ENCODE assay signal across 31 cellular contexts in the genomic region with DNA sequence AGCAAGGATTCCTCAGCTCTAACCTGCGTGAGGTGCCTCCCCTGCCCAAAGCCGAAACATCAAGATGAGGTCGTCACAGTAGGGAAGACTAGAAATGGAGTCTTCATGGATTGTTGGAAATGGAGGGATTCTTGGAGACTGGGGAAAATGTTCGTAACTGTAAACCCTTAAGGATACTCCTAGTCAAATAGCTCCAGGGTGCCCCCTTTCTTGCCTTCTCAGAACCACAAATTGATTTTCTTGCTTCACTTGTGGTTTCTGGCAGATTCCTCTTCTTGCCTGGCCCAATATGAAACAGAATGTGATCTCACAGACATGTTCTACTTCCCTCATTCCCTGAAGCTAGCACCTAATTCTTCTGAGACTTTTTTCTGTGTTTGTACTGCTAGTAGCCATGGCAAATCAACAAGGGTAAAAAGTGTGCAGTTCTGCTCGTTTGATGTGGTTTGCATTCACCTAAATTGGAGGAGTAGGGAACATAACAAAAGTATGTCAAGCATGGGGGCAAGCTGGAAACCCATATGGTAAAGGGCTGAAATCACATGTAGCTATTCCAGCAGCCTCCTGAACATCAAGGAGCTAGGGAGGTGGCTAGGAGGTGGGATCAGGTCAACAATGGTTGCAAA.
A peak's percentile ranks its signal among the peaks of the same experiment; 100 is the strongest.
DNase-seq lines count a peak whose midpoint lies in the region; ATAC-seq and TF ChIP-seq lines count a peak whose summit lies in the region.
"Had no signal": no experiment of that assay in that cellular context is flagged by ENCODE, and none has a peak within 500 bp of the region (broad histone marks: within the 10 kb centered on the region; RNA-seq: fewer than 3 reads in every experiment).

No MANE protein-coding gene starts in this region.

- H3K79me2 ChIP-seq in mammary epithelial cell (ENCODE audit: insufficient read depth, low read length): no peaks in the 10 kb centered on the region
- H3K79me2 ChIP-seq: hepatocyte had no signal

- TF ChIP-seq CTCF in mammary epithelial cell (conservative IDR thresholded peaks at IDR 0.05 in 1 of 2, IDR thresholded peaks at IDR 0.05 in 1 of 2; ENCODE audit: extremely low read depth in 1 of 2, insufficient read depth in 1 of 2, low read depth in 1 of 2, low read length in 2 of 2) (no peak), MCF 10A (IDR thresholded peaks at IDR 0.05; ENCODE audit: unreplicated experiment) (no peak), Panc1 (IDR thresholded peaks at IDR 0.05) (0 out of 2 replicates have a peak, but pooled peaks have one; percentile 12)
- no peak for TF ChIP-seq CTCF in activated CD8-positive, alpha-beta T cell treated with anti-CD3 and anti-CD28 coated beads for 36 hours (IDR thresholded peaks at IDR 0.05)

- ATAC-seq in Panc1 (no peak), HG03439 (IDR thresholded peaks at IDR 0.05; ENCODE audit: unreplicated experiment) (no peak)
- ATAC-seq in activated CD8-positive, alpha-beta T cell treated with anti-CD3 and anti-CD28 coated beads for 36 hours: no peak
- ATAC-seq: A549; body of pancreas; HepG2; stimulated activated effector memory CD8-positive, alpha-beta T cell treated with anti-CD3 and anti-CD28 coated beads, Interleukin-12 subunit alpha, Interleukin-12 subunit beta, amount 100 ng/mL, for 72 hours had no signal

- in situ Hi-C loops in mammary epithelial cell (cut with MboI; ENCODE audit: low sequenced_read_pairs in 2 of 2): no loop called here
- in situ Hi-C loops in Panc1 (cut with HindIII; ENCODE audit: low pct_unique_long_range_greater_than_20kb, low sequenced_read_pairs): no loop called here

- no TSS peak for BruUV-seq in mammary epithelial cell (replicated peaks; lab: Mats Ljungman, UMichigan)
- BruUV-seq in MCF 10A (replicated peaks; lab: Mats Ljungman, UMichigan): no TSS peak
- BruUV-seq in Panc1 (replicated peaks; lab: Mats Ljungman, UMichigan): no TSS peak

- H3K4me1 ChIP-seq in mammary epithelial cell (ENCODE audit: insufficient read depth, low read length) (no peaks in the 10 kb centered on the region), Panc1 (ENCODE audit: control insufficient read depth, insufficient read depth, low read length) (no peaks in the 10 kb centered on the region)
- H3K4me1 ChIP-seq: body of pancreas had no signal

- no peak overlapping the region for H2AFZ ChIP-seq in mammary epithelial cell (ENCODE audit: low read depth, low read length)
- H2AFZ ChIP-seq: hepatocyte had no signal

- no peaks in the 10 kb centered on the region for H3K27me3 Mint-ChIP-seq in MCF 10A (ENCODE audit: insufficient read depth, unreplicated experiment)
- H3K27me3 Mint-ChIP-seq in dendritic cell treated with granulocyte-macrophage colony-stimulating factor and Interleukin-4, amounts not matched to agents 40 ng/mL and 50 ng/mL, for 4 days: no peaks in the 10 kb centered on the region
- H3K27me3 Mint-ChIP-seq in activated CD8-positive, alpha-beta T cell treated with anti-CD3 and anti-CD28 coated beads for 36 hours: no peaks in the 10 kb centered on the region
- no peaks in the 10 kb centered on the region for H3K27me3 Mint-ChIP-seq in activated CD4-positive, alpha-beta T cell treated with anti-CD3 and anti-CD28 coated beads, Interleukin-2, amount 10 ng/mL, durations not matched to agents 24 days and 14 days
- H3K27me3 Mint-ChIP-seq: activated naive CD8-positive, alpha-beta T cell treated with anti-CD3 and anti-CD28 coated beads, Interleukin-2, amount 10 ng/mL, durations not matched to agents 7 days and 5 days had no signal

- no peaks in the 10 kb centered on the region for H3K4me1 Mint-ChIP-seq in MCF 10A (ENCODE audit: insufficient read depth, unreplicated experiment)
- H3K4me1 Mint-ChIP-seq in dendritic cell treated with granulocyte-macrophage colony-stimulating factor and Interleukin-4, amounts not matched to agents 40 ng/mL and 50 ng/mL, for 4 days (ENCODE audit: low read depth): peaks cover 10% of the 10 kb centered on the region
- H3K4me1 Mint-ChIP-seq in activated CD8-positive, alpha-beta T cell treated with anti-CD3 and anti-CD28 coated beads for 36 hours (ENCODE audit: low read depth): no peaks in the 10 kb centered on the region
- H3K4me1 Mint-ChIP-seq in activated CD4-positive, alpha-beta T cell treated with anti-CD3 and anti-CD28 coated beads, Interleukin-2, amount 10 ng/mL, durations not matched to agents 24 days and 14 days: no peaks in the 10 kb centered on the region
- H3K4me1 Mint-ChIP-seq: activated B cell treated with CpG ODN at 0.5 μM for 24 hours; activated naive CD8-positive, alpha-beta T cell treated with anti-CD3 and anti-CD28 coated beads, Interleukin-2, amount 10 ng/mL, durations not matched to agents 7 days and 5 days; nephron; stimulated activated effector memory CD8-positive, alpha-beta T cell treated with anti-CD3 and anti-CD28 coated beads, Interleukin-12 subunit alpha, Interleukin-12 subunit beta, amount 100 ng/mL, for 72 hours had no signal

- CTCF ChIA-PET in mammary epithelial cell (lab: Charles Lee; ENCODE audit: low non-redundant PET) (no interaction called here), MCF 10A (lab: Yijun Ruan, JAX) (interaction anchor here (0.5 to 3.2 kb wide), 2 partner anchors 14 to 1217 kb away, joined by 3 to 10 read pairs; no protein-coding TSS in a partner anchor), Panc1 (lab: Charles Lee) (no interaction called here)
- CTCF ChIA-PET in activated CD8-positive, alpha-beta T cell treated with anti-CD3 and anti-CD28 coated beads for 36 hours (lab: Charles Lee): interaction anchor here (1.4 kb wide), 1 partner anchor 15 kb away, joined by 4 read pairs; no protein-coding TSS in a partner anchor

- dilution Hi-C loops in mammary epithelial cell (cut with HindIII; ENCODE audit: low sequenced_read_pairs): no loop called here

- intact Hi-C loops in mammary epithelial cell (cut with micrococcal nuclease): no loop called here
- intact Hi-C loops in MCF 10A (cut with micrococcal nuclease): no loop called here
- intact Hi-C loops in Panc1 (cut with micrococcal nuclease; ENCODE audit: unreplicated experiment): no loop called here
- intact Hi-C loops in dendritic cell treated with granulocyte-macrophage colony-stimulating factor and Interleukin-4, amounts not matched to agents 40 ng/mL and 50 ng/mL, for 4 days (cut with micrococcal nuclease): loop anchor here (1.0 kb wide), 1 partner anchor 11 kb away; no protein-coding TSS in a partner anchor
- intact Hi-C loops in activated CD8-positive, alpha-beta T cell treated with anti-CD3 and anti-CD28 coated beads for 36 hours (cut with micrococcal nuclease): no loop called here
- intact Hi-C loops in activated CD4-positive, alpha-beta T cell treated with anti-CD3 and anti-CD28 coated beads, Interleukin-2, amount 10 ng/mL, durations not matched to agents 24 days and 14 days (cut with micrococcal nuclease): no loop called here

- no peak overlapping the region for H3K9ac ChIP-seq in mammary epithelial cell (ENCODE audit: insufficient read depth, low read length)

- POLR2A ChIA-PET in MCF 10A (lab: Yijun Ruan, JAX): no interaction called here
- POLR2A ChIA-PET in Panc1 (lab: Charles Lee): no interaction called here
- POLR2A ChIA-PET in activated CD8-positive, alpha-beta T cell treated with anti-CD3 and anti-CD28 coated beads for 36 hours (lab: Charles Lee): no interaction called here

- H4K20me1 ChIP-seq in mammary epithelial cell (ENCODE audit: insufficient read depth, low read length): no peaks in the 10 kb centered on the region

- no peak overlapping the region for H3K4me3 Mint-ChIP-seq in MCF 10A (ENCODE audit: unreplicated experiment)
- no peak overlapping the region for H3K4me3 Mint-ChIP-seq in dendritic cell treated with granulocyte-macrophage colony-stimulating factor and Interleukin-4, amounts not matched to agents 40 ng/mL and 50 ng/mL, for 4 days
- H3K4me3 Mint-ChIP-seq in activated CD8-positive, alpha-beta T cell treated with anti-CD3 and anti-CD28 coated beads for 36 hours: no peak overlapping the region
- H3K4me3 Mint-ChIP-seq in activated CD4-positive, alpha-beta T cell treated with anti-CD3 and anti-CD28 coated beads, Interleukin-2, amount 10 ng/mL, durations not matched to agents 24 days and 14 days: no peak overlapping the region
- H3K4me3 Mint-ChIP-seq: activated B cell treated with CpG ODN at 0.5 μM for 24 hours; activated naive CD8-positive, alpha-beta T cell treated with anti-CD3 and anti-CD28 coated beads, Interleukin-2, amount 10 ng/mL, durations not matched to agents 7 days and 5 days; nephron; stimulated activated effector memory CD8-positive, alpha-beta T cell treated with anti-CD3 and anti-CD28 coated beads, Interleukin-12 subunit alpha, Interleukin-12 subunit beta, amount 100 ng/mL, for 72 hours had no signal

- H3K27me3 ChIP-seq in mammary epithelial cell (ENCODE audit: insufficient read depth, low read length): no peaks in the 10 kb centered on the region
- H3K27me3 ChIP-seq in Panc1 (ENCODE audit: control insufficient read depth, insufficient read depth, low read length): no peaks in the 10 kb centered on the region; the same call in 1 of the 2 replicates
- H3K27me3 ChIP-seq: BE2C, body of pancreas, hepatocyte, ovary had no signal

- H3K4me3 ChIP-seq in mammary epithelial cell (replicated peaks in 1 of 3; ENCODE audit: insufficient read depth in 1 of 3, low read depth in 2 of 3, low read length in 3 of 3) (no peak overlapping the region), Panc1 (ENCODE audit: low read depth in 2 of 2, low read length in 2 of 2) (no peak overlapping the region)
- H3K4me3 ChIP-seq: A549, body of pancreas, hepatocyte, ovary, SK-N-MC had no signal

- 33% methylated on average over 5 of the region's 5 CpGs for WGBS in mammary epithelial cell (ENCODE audit: low coverage, missing lambda C conversion rate)

- H3K27ac ChIP-seq in mammary epithelial cell (ENCODE audit: insufficient read depth, low read depth, low read length): no peak overlapping the region
- no peak overlapping the region for H3K27ac ChIP-seq in Panc1 (ENCODE audit: low read length)
- H3K27ac ChIP-seq: A549, body of pancreas, hepatocyte, HL-60, ovary, RWPE1, SK-N-MC had no signal

- H3K9me3 ChIP-seq in mammary epithelial cell (replicated peaks; ENCODE audit: insufficient read depth, low read length) (no peaks in the 10 kb centered on the region), Panc1 (ENCODE audit: control insufficient read depth, insufficient read depth, low read depth, low read length) (no peaks in the 10 kb centered on the region)
- H3K9me3 ChIP-seq: A549, BE2C, body of pancreas, ovary had no signal

- no peaks in the 10 kb centered on the region for H3K36me3 Mint-ChIP-seq in MCF 10A (ENCODE audit: insufficient read depth, unreplicated experiment)
- H3K36me3 Mint-ChIP-seq in dendritic cell treated with granulocyte-macrophage colony-stimulating factor and Interleukin-4, amounts not matched to agents 40 ng/mL and 50 ng/mL, for 4 days (ENCODE audit: low read depth): no peaks in the 10 kb centered on the region
- no peaks in the 10 kb centered on the region for H3K36me3 Mint-ChIP-seq in activated CD8-positive, alpha-beta T cell treated with anti-CD3 and anti-CD28 coated beads for 36 hours (ENCODE audit: low read depth)
- H3K36me3 Mint-ChIP-seq in activated CD4-positive, alpha-beta T cell treated with anti-CD3 and anti-CD28 coated beads, Interleukin-2, amount 10 ng/mL, durations not matched to agents 24 days and 14 days (ENCODE audit: low read depth): no peaks in the 10 kb centered on the region
- H3K36me3 Mint-ChIP-seq: activated naive CD8-positive, alpha-beta T cell treated with anti-CD3 and anti-CD28 coated beads, Interleukin-2, amount 10 ng/mL, durations not matched to agents 7 days and 5 days; stimulated activated effector memory CD8-positive, alpha-beta T cell treated with anti-CD3 and anti-CD28 coated beads, Interleukin-12 subunit alpha, Interleukin-12 subunit beta, amount 100 ng/mL, for 72 hours had no signal

- H3K4me2 ChIP-seq in mammary epithelial cell (ENCODE audit: insufficient read depth, low read depth, low read length): no peak overlapping the region
- H3K4me2 ChIP-seq: A549, hepatocyte had no signal

- DNase-seq in mammary epithelial cell: peak; percentile 6
- no peak for DNase-seq in MCF 10A (ENCODE audit: unreplicated experiment)
- DNase-seq in Panc1 (ENCODE audit: low read depth, low spot score): no peak
- DNase-seq in activated CD8-positive, alpha-beta T cell treated with anti-CD3 and anti-CD28 coated beads for 36 hours: no peak
- no peak for DNase-seq in HuH-7 (ENCODE audit: low spot score)
- DNase-seq in activated CD4-positive, alpha-beta T cell treated with anti-CD3 and anti-CD28 coated beads, Interleukin-2, amount 10 ng/mL, durations not matched to agents 24 days and 14 days: no peak
- DNase-seq: activated B cell treated with CpG ODN at 0.5 μM for 24 hours; activated CD4-positive, alpha-beta T cell treated with anti-CD3 and anti-CD28 coated beads, Interleukin-2, amount 50 U/mL, for 4 hours; activated CD8-positive, alpha-beta memory T cell treated with anti-CD3 and anti-CD28 coated beads, Interleukin-2, amount 50 U/mL, for 4 hours; activated naive CD8-positive, alpha-beta T cell treated with anti-CD3 and anti-CD28 coated beads, Interleukin-2, amount 10 ng/mL, durations not matched to agents 7 days and 5 days; BE2C; body of pancreas; DMS53; effector CD8-positive, alpha-beta T cell; foreskin melanocyte; HCEC 1CT; NCI-H146; NCI-H524; ovary; stimulated activated CD4-positive, alpha-beta T cell treated with anti-CD3 and anti-CD28 coated beads, Interleukin-2, amount 100 ng/mL, for 48 hours; substantia nigra had no signal

- H3K27ac Mint-ChIP-seq in MCF 10A (ENCODE audit: low read depth, unreplicated experiment): no peak overlapping the region
- peak overlapping the region; percentile 24 for H3K27ac Mint-ChIP-seq in dendritic cell treated with granulocyte-macrophage colony-stimulating factor and Interleukin-4, amounts not matched to agents 40 ng/mL and 50 ng/mL, for 4 days
- no peak overlapping the region for H3K27ac Mint-ChIP-seq in activated CD8-positive, alpha-beta T cell treated with anti-CD3 and anti-CD28 coated beads for 36 hours
- H3K27ac Mint-ChIP-seq in activated CD4-positive, alpha-beta T cell treated with anti-CD3 and anti-CD28 coated beads, Interleukin-2, amount 10 ng/mL, durations not matched to agents 24 days and 14 days: no peak overlapping the region
- H3K27ac Mint-ChIP-seq: activated B cell treated with CpG ODN at 0.5 μM for 24 hours; activated naive CD8-positive, alpha-beta T cell treated with anti-CD3 and anti-CD28 coated beads, Interleukin-2, amount 10 ng/mL, durations not matched to agents 7 days and 5 days; nephron; stimulated activated effector memory CD8-positive, alpha-beta T cell treated with anti-CD3 and anti-CD28 coated beads, Interleukin-12 subunit alpha, Interleukin-12 subunit beta, amount 100 ng/mL, for 72 hours had no signal

- no peaks in the 10 kb centered on the region for H3K36me3 ChIP-seq in mammary epithelial cell (ENCODE audit: insufficient read depth, low read length)
- no peaks in the 10 kb centered on the region for H3K36me3 ChIP-seq in Panc1 (ENCODE audit: control insufficient read depth, insufficient read depth, low read length)
- H3K36me3 ChIP-seq: ovary had no signal

- no peaks in the 10 kb centered on the region for H3K9me3 Mint-ChIP-seq in MCF 10A (ENCODE audit: unreplicated experiment)
- H3K9me3 Mint-ChIP-seq in dendritic cell treated with granulocyte-macrophage colony-stimulating factor and Interleukin-4, amounts not matched to agents 40 ng/mL and 50 ng/mL, for 4 days: no peaks in the 10 kb centered on the region
- H3K9me3 Mint-ChIP-seq in activated CD8-positive, alpha-beta T cell treated with anti-CD3 and anti-CD28 coated beads for 36 hours: no peaks in the 10 kb centered on the region
- H3K9me3 Mint-ChIP-seq in activated CD4-positive, alpha-beta T cell treated with anti-CD3 and anti-CD28 coated beads, Interleukin-2, amount 10 ng/mL, durations not matched to agents 24 days and 14 days: no peaks in the 10 kb centered on the region
- H3K9me3 Mint-ChIP-seq: activated B cell treated with CpG ODN at 0.5 μM for 24 hours; activated naive CD8-positive, alpha-beta T cell treated with anti-CD3 and anti-CD28 coated beads, Interleukin-2, amount 10 ng/mL, durations not matched to agents 7 days and 5 days; nephron had no signal

Comparison
In these comparisons a context has a peak if more than half of its experiments do, and no peak if none do; other contexts are left out.
1. CTCF ChIA-PET loops: an anchor here in MCF 10A (0.5 to 3.2 kb wide) and activated CD8-positive, alpha-beta T cell treated with anti-CD3 and anti-CD28 coated beads for 36 hours (1.4 kb wide); none called in mammary epithelial cell and Panc1.